ENCODE assay signal across 35 cellular contexts in the genomic region with DNA sequence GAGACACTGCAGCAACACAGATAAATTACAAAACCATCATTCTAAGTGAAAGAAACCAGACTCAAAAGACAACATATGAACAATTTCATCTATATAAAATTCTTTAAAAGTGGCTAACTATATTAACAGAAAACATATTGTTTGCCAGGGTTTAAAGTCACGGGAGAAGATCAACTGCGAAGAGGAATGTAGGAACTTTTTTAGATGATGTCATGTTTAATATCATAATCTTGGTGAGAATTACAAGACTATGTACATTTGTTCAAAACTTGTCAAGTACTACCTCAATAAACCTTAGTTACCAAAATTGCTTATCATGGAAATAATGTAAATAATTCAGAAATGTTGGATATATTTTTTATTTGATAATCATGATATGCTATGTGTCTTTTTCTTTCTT.
"Had no signal": no experiment of that assay in that cellular context is flagged by ENCODE, and none has a peak within 500 bp of the region (broad histone marks: within the 10 kb centered on the region; RNA-seq: fewer than 3 reads in every experiment).

No MANE protein-coding gene starts in this region.

- H3K4me3 ChIP-seq: MG63 had no signal

- DNase-seq: Karpas-422, Kasumi-1, MG63, MM.1S, MV-4-11, NCI-H1048, NCI-H1092, NCI-H1092 treated with DMSO at 0.1 percent for 48 hours, NCI-H1105, NCI-H1105 treated with DMSO at 0.1 percent for 48 hours, NCI-H1417, NCI-H1417 treated with DMSO at 0.1 percent for 48 hours, NCI-H1436, NCI-H1436 treated with DMSO at 0.1 percent for 48 hours, NCI-H146, NCI-H1694, NCI-H1694 treated with DMSO at 0.1 percent for 48 hours, NCI-H187, NCI-H187 treated with DMSO at 0.1 percent for 48 hours, NCI-H1930, NCI-H2029, NCI-H2029 treated with DMSO at 0.1 percent for 48 hours, NCI-H2081, NCI-H2081 treated with DMSO at 0.1 percent for 48 hours, NCI-H2107, NCI-H2171, NCI-H2171 treated with DMSO at 0.1 percent for 48 hours, NCI-H2227 treated with DMSO at 0.1 percent for 48 hours, NCI-H226, NCI-H345, NCI-H446, NCI-H446 treated with DMSO at 0.1 percent for 48 hours, NCI-H510A, NCI-H524, NCI-H524 treated with DMSO at 0.1 percent for 48 hours had no signal

- H3K27me3 ChIP-seq: MG63 had no signal

- H3K36me3 ChIP-seq: MG63 had no signal
